ENCODE assay signal across 9 cellular contexts in genomic region chrX:69424161-69424560, GRCh38.
DNase-seq lines count a peak whose midpoint lies in the region; ATAC-seq, FAIRE-seq and TF ChIP-seq lines count a peak whose summit lies in the region.
"Had no signal": no experiment of that assay in that cellular context is flagged by ENCODE, and none has a peak within 500 bp of the region (broad histone marks: within the 10 kb centered on the region; RNA-seq: fewer than 3 reads in every experiment).

No MANE protein-coding gene starts in this region.

- H3K27me3 Mint-ChIP-seq in CD14-positive monocyte (ENCODE audit: low read depth in 3 of 3), result peaks cover 1 to 8% (median 4%) of the 10 kb centered on the region in 3 donors

- H3K36me3 Mint-ChIP-seq in CD14-positive monocyte, result no peaks in the 10 kb centered on the region

- H3K4me2 ChIP-seq in A549, result no peak overlapping the region

- no peaks in the 10 kb centered on the region; the same call in 1 of the 2 replicates for H3K27me3 ChIP-seq in Panc1 (ENCODE audit: control insufficient read depth, insufficient read depth, low read length)
- no peaks in the 10 kb centered on the region for H3K27me3 ChIP-seq in foreskin keratinocyte

- H3K9me3 ChIP-seq in A549 (no peaks in the 10 kb centered on the region), Panc1 (ENCODE audit: control insufficient read depth, insufficient read depth, low read depth, low read length) (no peaks in the 10 kb centered on the region)

- BruUV-seq in Panc1 (replicated peaks; lab: Mats Ljungman, UMichigan), result no TSS peak

- TF ChIP-seq EP300 in A549 (IDR thresholded peaks at IDR 0.05), result no peak

- H3K4me1 Mint-ChIP-seq in CD14-positive monocyte, result no peaks in the 10 kb centered on the region
- H3K4me1 Mint-ChIP-seq: central memory CD8-positive, alpha-beta T cell had no signal

- no peak for TF ChIP-seq POLR2A in A549 (IDR thresholded peaks at IDR 0.05; ENCODE audit: low read length)

- no peak for FAIRE-seq in A549 (lab: Jason Lieb, UNC)

- no peaks in the 10 kb centered on the region for H3K4me1 ChIP-seq in A549
- H3K4me1 ChIP-seq in Panc1 (ENCODE audit: control insufficient read depth, insufficient read depth, low read length), result no peaks in the 10 kb centered on the region
- H3K4me1 ChIP-seq in foreskin keratinocyte, result no peaks in the 10 kb centered on the region

- no peak for ATAC-seq in A549
- no peak for ATAC-seq in Panc1
- ATAC-seq in foreskin keratinocyte, result no peak

- no peak overlapping the region for H3K27ac ChIP-seq in A549
- H3K27ac ChIP-seq in Panc1 (ENCODE audit: low read length), result no peak overlapping the region
- H3K27ac ChIP-seq in foreskin keratinocyte, result no peak overlapping the region

- H3K4me3 Mint-ChIP-seq in CD14-positive monocyte, result no peak overlapping the region
- H3K4me3 Mint-ChIP-seq: central memory CD8-positive, alpha-beta T cell had no signal

- POLR2A ChIA-PET in A549 (lab: Yijun Ruan, JAX), result no interaction called here
- POLR2A ChIA-PET in Panc1 (lab: Charles Lee), result no interaction called here

- H3K4me3 ChIP-seq in A549 (no peak overlapping the region), Panc1 (ENCODE audit: low read depth in 2 of 2, low read length in 2 of 2) (no peak overlapping the region)

- in situ Hi-C loops in Panc1 (cut with HindIII; ENCODE audit: low pct_unique_long_range_greater_than_20kb, low sequenced_read_pairs), result no loop called here

- peak in 1 of 2 experiments; percentile 9 for DNase-seq in A549 (ENCODE audit: low read depth in 1 of 2, low spot score in 1 of 2)
- no peak for DNase-seq in Panc1 (ENCODE audit: low read depth, low spot score)
- peak in 1 of 2 donors; percentile 0 for DNase-seq in foreskin keratinocyte
- DNase-seq in midbrain (lab: John Stamatoyannopoulos, UW), result no peak
- DNase-seq in HK-2 (ENCODE audit: unreplicated experiment), result no peak
- DNase-seq in retina, result no peak
- no peak for DNase-seq in CD14-positive monocyte (ENCODE audit: low spot score)

- intact Hi-C loops in Panc1 (cut with micrococcal nuclease; ENCODE audit: unreplicated experiment) (no loop called here), CD14-positive monocyte (cut with micrococcal nuclease) (no loop called here)

- no peaks in the 10 kb centered on the region for H3K36me3 ChIP-seq in Panc1 (ENCODE audit: control insufficient read depth, insufficient read depth, low read length)

- peak; percentile 18 to 22; a peak in 1 of 5 replicates for TF ChIP-seq RAD21 in A549 (conservative IDR thresholded peaks at IDR 0.05 in 1 of 2, IDR thresholded peaks at IDR 0.05 in 1 of 2)

- peaks cover 0 to 16% (median 7%) of the 10 kb centered on the region in 7 donors for H3K9me3 Mint-ChIP-seq in CD14-positive monocyte
- H3K9me3 Mint-ChIP-seq: central memory CD8-positive, alpha-beta T cell had no signal

- H3K27ac Mint-ChIP-seq in CD14-positive monocyte, result no peak overlapping the region

- TF ChIP-seq CTCF in A549 (IDR thresholded peaks at IDR 0.05) (peak; percentile 30), GM12873 (IDR thresholded peaks at IDR 0.05; ENCODE audit: insufficient read depth, low read depth, low read length, missing control alignments) (peak; percentile 27), Panc1 (IDR thresholded peaks at IDR 0.05) (peak; percentile 49; the same call in 1 of the 2 replicates), foreskin keratinocyte (conservative IDR thresholded peaks at IDR 0.05) (peak; percentile 52), CD14-positive monocyte (IDR thresholded peaks at IDR 0.05) (no peak)

- CTCF ChIA-PET in A549 (lab: Yijun Ruan, JAX) (interaction anchor here (0.6 to 1.2 kb wide), 7 partner anchors 13 to 709 kb away, joined by 3 to 4 read pairs (median 4); partner anchors contain the start of gene IGBP1), Panc1 (lab: Charles Lee) (no interaction called here)

TF ChIP-seq in A549, 52 proteins besides CTCF, POLR2A, EP300 and RAD21:
- TF ChIP-seq FOSL2 (IDR thresholded peaks at IDR 0.05) (no peak), FOSL2 (CRISPR knock-in tag; IDR thresholded peaks at IDR 0.05) (no peak)
TF ChIP-seq in A549: peak in this region for 0.
